In genomic region chr19:14168259-14168972, GRCh38 we compare ENCODE assay signal across 1 cellular context.
TF ChIP-seq lines count a peak whose summit lies in the region.

No MANE protein-coding gene starts in this region.

TF ChIP-seq in K562, 482 proteins besides CTCF, POLR2A, EP300 and RAD21:
- no peak for TF ChIP-seq CBX3 (IDR thresholded peaks at IDR 0.05; ENCODE audit: borderline replicate concordance in 1 of 2, low read length in 2 of 2)
- TF ChIP-seq MAFF (IDR thresholded peaks at IDR 0.05; ENCODE audit: low read length), result peak; percentile 8; the same call in 1 of the 2 replicates
TF ChIP-seq in K562: peak in this region for 1.
